Comparison of ENCODE assay signal across 9 cellular contexts in the genomic region with DNA sequence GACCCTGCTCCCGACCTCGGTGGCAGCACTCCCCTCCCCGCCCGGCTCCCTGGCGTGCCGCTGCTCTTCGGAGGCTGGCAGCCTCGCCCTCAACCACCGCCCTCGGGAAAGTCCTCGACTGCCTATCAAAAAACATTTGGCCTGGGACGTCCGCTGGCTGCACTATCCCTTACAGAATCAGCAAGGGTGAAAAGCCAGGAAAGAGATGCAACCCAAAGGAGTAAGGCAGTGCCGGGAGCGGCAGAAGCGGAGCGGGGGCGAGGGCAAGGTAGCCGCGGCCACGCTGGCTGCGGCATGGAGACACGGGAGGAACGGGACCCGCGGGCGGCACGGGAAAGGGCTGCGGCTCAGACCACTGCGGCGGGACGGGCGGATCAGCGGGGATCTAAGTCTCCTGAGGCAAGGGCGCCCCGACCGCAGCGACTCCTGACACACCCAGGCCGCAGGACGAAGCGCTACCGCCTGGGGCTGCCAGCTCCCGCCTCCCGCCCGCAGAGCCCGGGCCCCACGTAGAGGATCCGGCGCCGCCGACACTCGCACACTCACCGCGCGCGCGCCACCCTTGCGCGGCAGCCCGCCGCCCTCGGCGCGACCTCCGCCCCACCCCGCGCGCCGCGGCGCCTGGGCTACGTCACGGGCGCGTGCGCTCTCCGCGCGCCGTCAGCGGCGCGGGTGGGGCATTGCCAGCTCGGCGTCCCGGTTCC. TPM values are rescaled to one million over a fixed set of nuclear protein-coding genes. Genes with fewer than 3 reads are reported as not detected.
A peak's percentile ranks its signal among the peaks of the same experiment; 100 is the strongest.
DNase-seq lines count a peak whose midpoint lies in the region; ATAC-seq, FAIRE-seq and TF ChIP-seq lines count a peak whose summit lies in the region.
"Had no signal": no experiment of that assay in that cellular context is flagged by ENCODE, and none has a peak within 500 bp of the region (broad histone marks: within the 10 kb centered on the region; RNA-seq: fewer than 3 reads in every experiment).

A gene with protein sequence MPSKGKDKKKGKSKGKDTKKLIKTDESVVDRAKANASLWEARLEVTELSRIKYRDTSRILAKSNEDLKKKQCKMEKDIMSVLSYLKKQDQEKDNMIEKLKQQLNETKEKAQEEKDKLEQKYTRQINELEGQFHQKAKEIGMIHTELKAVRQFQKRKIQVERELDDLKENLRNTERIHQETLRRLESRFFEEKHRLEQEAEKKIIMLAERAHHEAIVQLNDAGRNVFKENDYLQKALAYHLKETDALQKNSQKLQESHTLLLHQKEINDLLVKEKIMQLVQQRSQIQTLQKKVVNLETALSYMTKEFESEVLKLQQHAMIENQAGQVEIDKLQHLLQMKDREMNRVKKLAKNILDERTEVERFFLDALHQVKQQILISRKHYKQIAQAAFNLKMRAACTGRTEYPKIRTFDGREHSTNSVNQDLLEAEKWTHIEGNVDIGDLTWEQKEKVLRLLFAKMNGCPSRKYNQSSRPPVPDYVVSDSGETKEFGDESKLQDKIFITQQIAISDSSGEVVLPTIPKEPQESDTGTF (plus strand): TSS at position 646 of the 704 bp plus-strand sequence. CDS start 130 bp downstream, outside the sequence.
A gene with protein sequence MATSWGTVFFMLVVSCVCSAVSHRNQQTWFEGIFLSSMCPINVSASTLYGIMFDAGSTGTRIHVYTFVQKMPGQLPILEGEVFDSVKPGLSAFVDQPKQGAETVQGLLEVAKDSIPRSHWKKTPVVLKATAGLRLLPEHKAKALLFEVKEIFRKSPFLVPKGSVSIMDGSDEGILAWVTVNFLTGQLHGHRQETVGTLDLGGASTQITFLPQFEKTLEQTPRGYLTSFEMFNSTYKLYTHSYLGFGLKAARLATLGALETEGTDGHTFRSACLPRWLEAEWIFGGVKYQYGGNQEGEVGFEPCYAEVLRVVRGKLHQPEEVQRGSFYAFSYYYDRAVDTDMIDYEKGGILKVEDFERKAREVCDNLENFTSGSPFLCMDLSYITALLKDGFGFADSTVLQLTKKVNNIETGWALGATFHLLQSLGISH (minus strand): TSS at position 585 of the 704 bp plus-strand sequence. CDS start 31,186 bp downstream, outside the sequence.

- peak within 1 kb of the TSS; percentile 84 for H3K27ac ChIP-seq in 22Rv1
- peak within 1 kb of the TSS; percentile 91 for H3K27ac ChIP-seq in VCaP
- H3K27ac ChIP-seq in small intestine (ENCODE audit: low read depth in 1 of 2, low read length in 1 of 2), result peak within 1 kb of the TSS; percentile 97 to 100

- TF ChIP-seq CTCF in 22Rv1 (IDR thresholded peaks at IDR 0.05), result no peak
- no peak for TF ChIP-seq CTCF in VCaP (conservative IDR thresholded peaks at IDR 0.05)

- peak; percentile 77 for DNase-seq in NCI-H2171 treated with DMSO at 0.1 percent for 48 hours (lab: John Stamatoyannopoulos, UW)
- peak; percentile 93 to 97 for DNase-seq in T47D (ENCODE audit: low read depth in 1 of 2, low spot score in 1 of 2)
- DNase-seq in iPS-NIHi7 (ENCODE audit: extremely low spot score), result peak; percentile 94
- DNase-seq in small intestine, result peak; percentile 87

- no peak for FAIRE-seq in small intestine (lab: Jason Lieb, UNC)
- FAIRE-seq: G401.6 had no signal

- no peaks in the 10 kb centered on the region for H3K27me3 ChIP-seq in small intestine (ENCODE audit: control insufficient read depth in 2 of 2, insufficient read depth in 2 of 2, low read length in 2 of 2)

- peak; percentile 85 for ATAC-seq in HG03064 (IDR thresholded peaks at IDR 0.05; ENCODE audit: low read depth, unreplicated experiment)

- no peaks in the 10 kb centered on the region for H3K9me3 ChIP-seq in small intestine (ENCODE audit: control insufficient read depth, low read depth)

- no peaks in the 10 kb centered on the region for H3K36me3 ChIP-seq in small intestine (ENCODE audit: control insufficient read depth in 2 of 2, insufficient read depth in 2 of 2, low read length in 2 of 2)

- peak; percentile 88 for TF ChIP-seq POLR2A in GM18526 (IDR thresholded peaks at IDR 0.05; ENCODE audit: extremely low read depth, insufficient read length)

- H3K4me3 ChIP-seq in small intestine (ENCODE audit: low read depth in 1 of 2, low read length in 2 of 2), result peak within 1 kb of the TSS; percentile 69 to 88

- peaks cover 3 to 4% of the 10 kb centered on the region in 2 donors for H3K4me1 ChIP-seq in small intestine (ENCODE audit: control insufficient read depth in 2 of 2, insufficient read depth in 1 of 2, low read depth in 1 of 2, low read length in 1 of 2)

- in situ Hi-C loops in T47D (cut with HindIII; ENCODE audit: low pct_unique_long_range_greater_than_20kb, low sequenced_read_pairs), result no loop called here

- 0% methylated on average over 59 to 86 of the region's 86 CpGs for WGBS in small intestine, 3 donors

RNA-seq across cellular contexts. Expression of the first gene that starts in this region (rescaled TPM):
- polyA plus RNA-seq in small intestine, result 1 to 10 TPM in 2 of 3 donors, under 1 TPM in 1; 0.89 to 2.4 (median 1.4) TPM

RNA-seq across cellular contexts. Expression of the second gene that starts in this region (rescaled TPM):
- polyA plus RNA-seq in small intestine, result 10 to 100 TPM; 17.4 to 38.7 (median 23.5) TPM

Comparison
In these comparisons a context has a peak if more than half of its experiments do, and no peak if none do; other contexts are left out.
1. Peak in every context shown above with its lines: DNase-seq, ATAC-seq, H3K4me3 ChIP-seq and H3K27ac ChIP-seq.